Comparison of ENCODE assay signal across 8 cellular contexts in genomic region chr7:141014091-141014490, GRCh38. TPM values are rescaled to one million over a fixed set of nuclear protein-coding genes. Genes with fewer than 3 reads are reported as not detected.
DNase-seq lines count a peak whose midpoint lies in the region; ATAC-seq, FAIRE-seq and TF ChIP-seq lines count a peak whose summit lies in the region.

No MANE protein-coding gene starts in this region.

- no peak for TF ChIP-seq POLR2A in H1 (IDR thresholded peaks at IDR 0.05; ENCODE audit: control extremely low read depth in 1 of 2, low read depth in 2 of 2, low read length in 2 of 2)

- H3K23me2 ChIP-seq in H1 (ENCODE audit: low read depth, low read length), result no peaks in the 10 kb centered on the region

- H3K79me1 ChIP-seq in H1 (ENCODE audit: low read depth, low read length), result no peaks in the 10 kb centered on the region; the same call in 1 of the 2 replicates

- H2BK5ac ChIP-seq in H1 (ENCODE audit: low read depth, low read length), result peak overlapping the region; percentile 97; the same call in 1 of the 2 replicates

- no peak overlapping the region for H3K18ac ChIP-seq in H1 (ENCODE audit: extremely low read depth, low read length)

- H3K27me3 ChIP-seq in DND-41 (ENCODE audit: insufficient read depth, low read length, poor library complexity) (no peaks in the 10 kb centered on the region), GM23338 (ENCODE audit: insufficient read depth) (no peaks in the 10 kb centered on the region), OCI-LY3 (ENCODE audit: low read depth, low read length) (peaks cover 10% of the 10 kb centered on the region; the same call in 1 of the 2 replicates), H1 (replicated peaks in 1 of 4; ENCODE audit: control insufficient read depth in 3 of 4, extremely low read depth in 1 of 4, insufficient read depth in 3 of 4, low read length in 3 of 4) (no peaks in the 10 kb centered on the region)

- peaks cover 11% of the 10 kb centered on the region for H3K36me3 Mint-ChIP-seq in GM23338 (ENCODE audit: low read depth)
- peaks cover 0 to 14% (median 4%) of the 10 kb centered on the region in 3 donors for H3K36me3 Mint-ChIP-seq in naive thymus-derived CD8-positive, alpha-beta T cell

- H3K9me3 ChIP-seq in DND-41 (ENCODE audit: insufficient read depth, low read length, severe bottlenecking), result no peaks in the 10 kb centered on the region
- H3K9me3 ChIP-seq in OCI-LY3 (ENCODE audit: insufficient read depth, low read length), result peaks cover 4% of the 10 kb centered on the region; the same call in 1 of the 2 replicates
- no peaks in the 10 kb centered on the region for H3K9me3 ChIP-seq in H1 (ENCODE audit: insufficient read depth in 2 of 2, low read depth in 1 of 2, low read length in 1 of 2)

- peaks cover 16% of the 10 kb centered on the region for H3K4me1 Mint-ChIP-seq in GM23338
- peaks cover 6 to 44% (median 39%) of the 10 kb centered on the region in 4 donors for H3K4me1 Mint-ChIP-seq in naive thymus-derived CD8-positive, alpha-beta T cell

- H3K27ac Mint-ChIP-seq in GM23338, result peak overlapping the region; percentile 99
- peak overlapping the region; percentile 98 to 100 (median 100) for H3K27ac Mint-ChIP-seq in naive thymus-derived CD8-positive, alpha-beta T cell

- no peak overlapping the region for H3K14ac ChIP-seq in H1 (ENCODE audit: insufficient read length)

- H4K20me1 ChIP-seq in DND-41 (ENCODE audit: insufficient read depth, low read length), result no peaks in the 10 kb centered on the region
- no peaks in the 10 kb centered on the region for H4K20me1 ChIP-seq in GM23338 (replicated peaks; ENCODE audit: insufficient read depth)
- no peaks in the 10 kb centered on the region for H4K20me1 ChIP-seq in OCI-LY3 (ENCODE audit: insufficient read depth, low read length)
- peaks cover 0 to 1% of the 10 kb centered on the region in 2 experiments for H4K20me1 ChIP-seq in H1 (replicated peaks in 1 of 2; ENCODE audit: control insufficient read depth in 1 of 2, insufficient read depth in 2 of 2, low read length in 2 of 2)

- H2AFZ ChIP-seq in DND-41 (ENCODE audit: low read depth, low read length), result peak overlapping the region; percentile 68
- H2AFZ ChIP-seq in GM23338, result peak overlapping the region; percentile 68; the same call in 1 of the 2 replicates
- peak overlapping the region; percentile 88; the same call in 1 of the 2 replicates for H2AFZ ChIP-seq in OCI-LY3 (ENCODE audit: low read depth, low read length)
- no peak overlapping the region for H2AFZ ChIP-seq in H1 (ENCODE audit: low read length)

- peak overlapping the region; percentile 10; the same call in 1 of the 2 replicates for H4K8ac ChIP-seq in H1 (ENCODE audit: extremely low read depth, insufficient read depth, low read length)

- peak overlapping the region; percentile 62 for H3K9ac ChIP-seq in DND-41 (ENCODE audit: low read depth, low read length)
- H3K9ac ChIP-seq in OCI-LY3 (ENCODE audit: low read length), result peak overlapping the region; percentile 89
- H3K9ac ChIP-seq in H1 (replicated peaks in 1 of 4; ENCODE audit: extremely low read depth in 1 of 4, low read depth in 3 of 4, low read length in 3 of 4), result peak overlapping the region; percentile 53 to 92 (median 80)

- peak overlapping the region; percentile 83 for H3K4ac ChIP-seq in H1 (replicated peaks; ENCODE audit: insufficient read length, low read depth, low read length)

- TF ChIP-seq EP300 in H1 (IDR thresholded peaks at IDR 0.05; ENCODE audit: borderline replicate concordance in 1 of 2, low read depth in 2 of 2, low read length in 2 of 2), result no peak

- H4K91ac ChIP-seq in H1 (replicated peaks; ENCODE audit: insufficient read length, low read length), result no peak overlapping the region

- H2BK120ac ChIP-seq in H1 (replicated peaks; ENCODE audit: low read depth, low read length), result no peak overlapping the region

- FAIRE-seq in H1 (lab: Jason Lieb, UNC), result no peak

- no peak for TF ChIP-seq RAD21 in H1 (IDR thresholded peaks at IDR 0.05 in 1 of 2, conservative IDR thresholded peaks at IDR 0.05 in 1 of 2; ENCODE audit: low read depth in 2 of 2, low read length in 2 of 2)

- H3K9me2 ChIP-seq in GM23338 (ENCODE audit: insufficient read depth), result no peaks in the 10 kb centered on the region

- H3K79me2 ChIP-seq in DND-41 (ENCODE audit: insufficient read depth, low read length), result peaks cover 10% of the 10 kb centered on the region
- peaks cover 28% of the 10 kb centered on the region for H3K79me2 ChIP-seq in GM23338 (replicated peaks; ENCODE audit: insufficient read depth)
- H3K79me2 ChIP-seq in OCI-LY3 (ENCODE audit: low read length), result peaks cover 16% of the 10 kb centered on the region
- H3K79me2 ChIP-seq in H1 (ENCODE audit: control insufficient read depth in 1 of 2, insufficient read depth in 2 of 2, low read length in 2 of 2), result peaks cover 0 to 21% of the 10 kb centered on the region in 2 experiments; a peak in 3 of 4 replicates

- H3K56ac ChIP-seq in H1 (replicated peaks; ENCODE audit: insufficient read length, low read depth, low read length), result peak overlapping the region; percentile 70

- H3K4me3 Mint-ChIP-seq in GM23338, result peak overlapping the region; percentile 98
- peak overlapping the region; percentile 91 to 100 (median 98) for H3K4me3 Mint-ChIP-seq in naive thymus-derived CD8-positive, alpha-beta T cell

- POLR2A ChIA-PET in H1 (lab: Charles Lee; ENCODE audit: partially characterized antibody), result interaction anchor here (0.6 to 3.0 kb wide), 16 partner anchors 10 to 1295 kb away, joined by 3 to 19 read pairs (median 4); partner anchors contain the start of gene TMEM178B
- POLR2A ChIA-PET in naive thymus-derived CD8-positive, alpha-beta T cell (lab: Charles Lee), result interaction anchor here (0.6 to 2.9 kb wide), 14 partner anchors 11 to 1783 kb away, joined by 3 to 20 read pairs (median 6); partner anchors contain the start of genes ADCK2, BRAF, NDUFB2 and SSBP1

- H3K4me1 ChIP-seq in DND-41 (ENCODE audit: insufficient read depth, low read length) (peaks cover 21% of the 10 kb centered on the region), GM23338 (ENCODE audit: insufficient read depth) (peaks cover 15% of the 10 kb centered on the region), OCI-LY3 (ENCODE audit: low read length) (peaks cover 14% of the 10 kb centered on the region), H1 (replicated peaks in 1 of 4; ENCODE audit: control insufficient read depth in 3 of 4, insufficient read depth in 4 of 4, low read length in 3 of 4) (no peaks in the 10 kb centered on the region; a peak in 1 of 7 replicates)

- H2BK12ac ChIP-seq in H1 (ENCODE audit: low read depth, low read length), result no peak overlapping the region; the same call in 1 of the 2 replicates

- H3F3A ChIP-seq in GM23338 (replicated peaks; ENCODE audit: low read depth), result 0 out of 2 replicates have a peak, but pooled peaks cover 12% of the 10 kb centered on the region

- H3K27ac ChIP-seq in DND-41 (ENCODE audit: low read length) (peak overlapping the region; percentile 87), GM23338 (ENCODE audit: low read depth) (peak overlapping the region; percentile 81), OCI-LY3 (ENCODE audit: low read length) (peak overlapping the region; percentile 72), H1 (ENCODE audit: low read depth, low read length) (peak overlapping the region; percentile 90)

- H2AK5ac ChIP-seq in H1 (ENCODE audit: low read depth, low read length), result no peak overlapping the region

- peak overlapping the region; percentile 53 to 57 for H3K4me3 ChIP-seq in DND-41 (ENCODE audit: low read depth in 1 of 2, low read length in 2 of 2)
- peak overlapping the region; percentile 85 for H3K4me3 ChIP-seq in GM23338
- H3K4me3 ChIP-seq in OCI-LY3 (ENCODE audit: low read length), result peak overlapping the region; percentile 89
- peak overlapping the region; percentile 56 to 90 (median 76) for H3K4me3 ChIP-seq in H1 (ENCODE audit: extremely low read depth in 1 of 4, insufficient read depth in 2 of 4, low read depth in 3 of 4, low read length in 4 of 4)

- 0 out of 2 replicates have a peak, but pooled peaks cover 4% of the 10 kb centered on the region for H3K36me3 ChIP-seq in DND-41 (ENCODE audit: insufficient read depth, low read length)
- H3K36me3 ChIP-seq in GM23338 (ENCODE audit: insufficient read depth), result no peaks in the 10 kb centered on the region
- H3K36me3 ChIP-seq in OCI-LY3 (replicated peaks; ENCODE audit: low read depth, low read length), result peaks cover 5% of the 10 kb centered on the region
- peaks cover 0 to 15% (median 6%) of the 10 kb centered on the region in 4 experiments; a peak in 3 of 8 replicates for H3K36me3 ChIP-seq in H1 (ENCODE audit: control insufficient read depth in 2 of 4, insufficient read depth in 4 of 4, low read length in 3 of 4)

- DNase-seq in DND-41, result no peak
- peak; percentile 25 for DNase-seq in GM23338 (ENCODE audit: low spot score)
- no peak for DNase-seq in H1 (ENCODE audit: low read depth in 1 of 2, low spot score in 2 of 2)
- DNase-seq in naive thymus-derived CD8-positive, alpha-beta T cell, result peak in 1 of 10 donors; percentile 21
- no peak for DNase-seq in MV-4-11 (lab: John Stamatoyannopoulos, UW)
- no peak for DNase-seq in NCI-H187 (lab: John Stamatoyannopoulos, UW)
- no peak for DNase-seq in NCI-H1417 treated with DMSO at 0.1 percent for 48 hours (lab: John Stamatoyannopoulos, UW)

- no peak overlapping the region for H2BK15ac ChIP-seq in H1 (ENCODE audit: low read length)

- no peak overlapping the region for H3K23ac ChIP-seq in H1 (ENCODE audit: insufficient read length)

- CTCF ChIA-PET in H1 (lab: Charles Lee; ENCODE audit: partially characterized antibody), result interaction anchor here (0.7 to 5.1 kb wide), 25 partner anchors 9 to 521 kb away, joined by 3 to 39 read pairs (median 4); no protein-coding TSS in a partner anchor

- 18% methylated on average over 13 of the region's 13 CpGs; no CpG with 5 or more reads in 1 of the 2 experiments for WGBS in H1 (ENCODE audit: extremely low coverage in 1 of 2, insufficient coverage in 1 of 2, insufficient read length in 1 of 2, insufficient replicate concordance in 2 of 2, low coverage in 1 of 2, low lambda C conversion rate in 2 of 2, missing lambda C conversion rate in 1 of 2), 2 experiments

- H2BK20ac ChIP-seq in H1 (ENCODE audit: low read length), result no peak overlapping the region

- TF ChIP-seq CTCF in DND-41 (IDR thresholded peaks at IDR 0.05; ENCODE audit: borderline replicate concordance, extremely low read depth, low read length, poor library complexity, severe bottlenecking) (no peak), GM23338 (conservative IDR thresholded peaks at IDR 0.05; ENCODE audit: low read depth in 2 of 2) (no peak), OCI-LY3 (IDR thresholded peaks at IDR 0.05; ENCODE audit: low read depth, low read length) (no peak), H1 (IDR thresholded peaks at IDR 0.05; ENCODE audit: control extremely low read depth in 1 of 3, insufficient read depth in 1 of 3, low read depth in 1 of 3, low read length in 3 of 3) (no peak)

- no peaks in the 10 kb centered on the region for H3K27me3 Mint-ChIP-seq in GM23338 (ENCODE audit: insufficient read depth, low read depth, poor library complexity)
- peaks cover 3 to 18% (median 8%) of the 10 kb centered on the region in 5 donors for H3K27me3 Mint-ChIP-seq in naive thymus-derived CD8-positive, alpha-beta T cell

- ATAC-seq in DND-41 (ENCODE audit: insufficient read depth, low read depth) (no peak), GM23338 (peak; percentile 6)
- peak; percentile 15 to 22 for ATAC-seq in naive thymus-derived CD8-positive, alpha-beta T cell

- H3K4me2 ChIP-seq in DND-41 (ENCODE audit: insufficient read depth, low read length) (peak overlapping the region; percentile 59), GM23338 (peak overlapping the region; percentile 88), OCI-LY3 (ENCODE audit: low read length) (peak overlapping the region; percentile 92), H1 (ENCODE audit: insufficient read depth in 1 of 2, low read depth in 2 of 2, low read length in 2 of 2) (peak overlapping the region; percentile 78 to 81)

- peak overlapping the region; percentile 28 for H4K5ac ChIP-seq in H1 (ENCODE audit: insufficient read length, low read depth, low read length)

- no peaks in the 10 kb centered on the region for H3K9me3 Mint-ChIP-seq in GM23338
- peaks cover 0 to 6% (median 0%) of the 10 kb centered on the region in 9 donors for H3K9me3 Mint-ChIP-seq in naive thymus-derived CD8-positive, alpha-beta T cell

RNA-seq across cellular contexts. Expression of gene MRPS33, which starts 0.7 kb away (rescaled TPM):
- total RNA-seq in GM23338 (2014; rRNA removed; shearing (Covaris generic)), result 23.1 and 35.0 TPM in 2 replicates
- polyA plus RNA-seq in GM23338 (2016; fragmentation: Nextera tagmentation; extraction: Ambion mirVana) (134 and 140 TPM in 2 replicates), H1 (2011; rRNA removed) (11.8 and 22.9 TPM in 2 replicates)
- total RNA-seq in H1 (2021; fragmentation: NEBNext Ultra II Directional; extraction: Animal tissue kit (Norgen Biotek cat#: 25700)), result 62.6 and 66.4 TPM in 2 replicates
- polyA plus RNA-seq in H1 (2011; cell fraction: cytosol; rRNA removed), result 37.4 TPM
- polyA plus RNA-seq in H1 (2011; cell fraction: nucleus; rRNA removed), result 22.2 TPM
- polyA plus RNA-seq in H1 (2012, experiment 1 of 2), result 73.9 to 130 TPM (median 91.0 TPM) in 4 replicates
- polyA plus RNA-seq in H1 (2012, experiment 2 of 2), result 27.8 TPM
- polyA plus RNA-seq in H1 (2013, experiment 1 of 2), result 99.0 TPM
- polyA plus RNA-seq in H1 (2013, experiment 2 of 2), result 102 TPM
- polyA minus RNA-seq in H1 (2011; rRNA and poly(A)+ RNA removed), result 20.6 and 28.8 TPM in 2 replicates
- polyA minus RNA-seq in H1 (2011; cell fraction: cytosol; rRNA and poly(A)+ RNA removed), result 11.7 TPM
- 13.3 TPM for polyA minus RNA-seq in H1 (2011; cell fraction: nucleus; rRNA and poly(A)+ RNA removed)
- total RNA-seq in naive thymus-derived CD8-positive, alpha-beta T cell, result 10 to 100 TPM; 52.2 to 56.6 TPM
- 100 to 1,000 TPM in 2 of 3 donors, 10 to 100 TPM in 1; 74.7 to 105 (median 100) TPM for polyA plus RNA-seq in naive thymus-derived CD8-positive, alpha-beta T cell

RNA-seq across cellular contexts. Expression of gene TMEM178B, which starts 59.8 kb away (rescaled TPM):
- 9.4 and 15.6 TPM in 2 replicates for total RNA-seq in GM23338 (2014; rRNA removed; shearing (Covaris generic))
- 2.9 and 4.9 TPM in 2 replicates for polyA plus RNA-seq in GM23338 (2016; fragmentation: Nextera tagmentation; extraction: Ambion mirVana)
- 15.8 and 18.1 TPM in 2 replicates for total RNA-seq in H1 (2021; fragmentation: NEBNext Ultra II Directional; extraction: Animal tissue kit (Norgen Biotek cat#: 25700))
- 4.4 and 5.3 TPM in 2 replicates for polyA plus RNA-seq in H1 (2011; rRNA removed)
- polyA plus RNA-seq in H1 (2011; cell fraction: cytosol; rRNA removed), result 4.7 TPM
- 16.0 TPM for polyA plus RNA-seq in H1 (2011; cell fraction: nucleus; rRNA removed)
- polyA plus RNA-seq in H1 (2012, experiment 1 of 2), result 4.6 to 7.5 TPM (median 6.3 TPM) in 4 replicates
- polyA plus RNA-seq in H1 (2012, experiment 2 of 2), result 0.68 TPM
- polyA plus RNA-seq in H1 (2013, experiment 1 of 2), result 6.8 TPM
- 7.1 TPM for polyA plus RNA-seq in H1 (2013, experiment 2 of 2)
- 16.3 and 19.1 TPM in 2 replicates for polyA minus RNA-seq in H1 (2011; rRNA and poly(A)+ RNA removed)
- 8.8 TPM for polyA minus RNA-seq in H1 (2011; cell fraction: cytosol; rRNA and poly(A)+ RNA removed)
- polyA minus RNA-seq in H1 (2011; cell fraction: nucleus; rRNA and poly(A)+ RNA removed), result 43.7 TPM
- total RNA-seq in naive thymus-derived CD8-positive, alpha-beta T cell, result not detected
- under 1 TPM in 1 of 3 donors, not detected in 2; 0.03 TPM for polyA plus RNA-seq in naive thymus-derived CD8-positive, alpha-beta T cell

Comparison
In these comparisons a context has a peak if more than half of its experiments do, and no peak if none do; other contexts are left out.
1. RNA of gene TMEM178B, which starts 59.8 kb away (total RNA-seq): 15.8 to 18.1 TPM in H1 and 9.4 to 15.6 TPM in GM23338; not detected in naive thymus-derived CD8-positive, alpha-beta T cell; every median in the first group is over 10 times any median in the second.
2. Peak in every context shown above with its lines, with median percentiles within 50 percentile points of each other: H3K27ac ChIP-seq, H3K4me2 ChIP-seq, H3K4me3 ChIP-seq and H3K9ac ChIP-seq.